In the genomic region with DNA sequence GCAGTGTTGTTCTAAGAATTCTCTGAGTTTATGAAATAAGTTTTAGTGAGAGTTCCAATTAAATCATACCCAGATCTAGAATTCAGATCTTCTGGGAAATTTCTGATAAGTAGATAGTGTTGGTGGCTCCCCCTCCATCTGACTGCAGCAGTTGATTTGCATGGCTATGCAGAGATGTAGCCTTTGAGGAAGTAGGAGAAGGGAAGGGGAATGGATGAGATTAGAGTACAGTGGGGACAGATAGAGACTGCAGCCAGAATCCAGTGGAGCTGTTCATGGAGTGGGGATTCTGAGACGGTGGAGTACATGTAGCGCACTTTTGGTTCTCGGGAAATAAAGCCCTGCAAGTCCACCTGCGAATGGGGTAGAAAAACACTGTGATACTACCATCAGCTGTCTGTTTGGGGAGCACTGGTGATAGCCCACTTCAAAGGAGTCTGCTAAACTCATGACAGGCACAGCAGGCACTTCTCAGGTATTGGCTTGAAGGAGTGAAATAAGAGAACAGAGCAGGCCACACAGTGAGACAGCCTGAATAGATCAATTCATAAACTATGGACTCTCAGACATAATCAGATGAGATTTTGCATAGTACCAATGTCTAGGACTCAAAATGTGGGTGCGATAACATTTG, we compare ENCODE assay signal across 27 cellular contexts.
"Had no signal": no experiment of that assay in that cellular context is flagged by ENCODE, and none has a peak within 500 bp of the region (broad histone marks: within the 10 kb centered on the region; RNA-seq: fewer than 3 reads in every experiment).

No MANE protein-coding gene starts in this region.

- ATAC-seq: naive thymus-derived CD8-positive, alpha-beta T cell; T-helper 17 cell had no signal

- DNase-seq: activated CD4-positive, alpha-beta T cell treated with anti-CD3 and anti-CD28 coated beads for 1 hour; activated CD4-positive, alpha-beta T cell treated with anti-CD3 and anti-CD28 coated beads, Interleukin-2, amount 50 U/mL, for 1 hour; activated CD8-positive, alpha-beta memory T cell treated with anti-CD3 and anti-CD28 coated beads for 24 hours; activated CD8-positive, alpha-beta memory T cell treated with anti-CD3 and anti-CD28 coated beads, Interleukin-2, amount 50 U/mL, for 4 hours; activated naive CD4-positive, alpha-beta T cell treated with anti-CD3 and anti-CD28 coated beads for 36 hours; activated naive CD8-positive, alpha-beta T cell treated with anti-CD3 and anti-CD28 coated beads, Interleukin-2, amount 10 ng/mL, durations not matched to agents 7 days and 5 days; activated T-cell treated with anti-CD3 and anti-CD28 coated beads, Interleukin-2, amount 50 U/mL, for 24 hours; amniotic stem cell; cerebellar nuclear complex; cortex of kidney; foreskin melanocyte; hippocampal formation; left ventricle myocardium inferior; naive thymus-derived CD8-positive, alpha-beta T cell; sigmoid colon; stimulated activated CD4-positive, alpha-beta T cell treated with anti-CD3 and anti-CD28 coated beads, Interleukin-15, amount 100 ng/mL, for 24 hours; stimulated activated naive B cell treated with anti-CD40 and anti-IgM and Interleukin-4, amounts not matched to agents 10 μg/mL and 1 μg/mL and 100 μg/mL, for 72 hours; T-helper 17 cell; testis; trophoblast cell had no signal

- H3K4me3 Mint-ChIP-seq: activated naive CD4-positive, alpha-beta T cell treated with anti-CD3 and anti-CD28 coated beads for 36 hours; activated naive CD8-positive, alpha-beta T cell treated with anti-CD3 and anti-CD28 coated beads, Interleukin-2, amount 10 ng/mL, durations not matched to agents 7 days and 5 days; activated T-cell treated with anti-CD3 and anti-CD28 coated beads, Interleukin-2, amount 50 U/mL, for 24 hours; mesothelial cell of epicardium; naive thymus-derived CD8-positive, alpha-beta T cell; stimulated activated naive B cell treated with anti-CD40 and anti-IgM and Interleukin-4, amounts not matched to agents 10 μg/mL and 1 μg/mL and 100 μg/mL, for 72 hours; T-helper 17 cell had no signal

- H3K4me2 ChIP-seq: smooth muscle cell had no signal

- H3K36me3 ChIP-seq: left ventricle myocardium inferior, sigmoid colon, vagina had no signal

- H3K27ac ChIP-seq: left ventricle myocardium inferior, sigmoid colon, testis, vagina, VCaP had no signal

- H3K27me3 Mint-ChIP-seq: activated naive CD8-positive, alpha-beta T cell treated with anti-CD3 and anti-CD28 coated beads, Interleukin-2, amount 10 ng/mL, durations not matched to agents 7 days and 5 days; activated T-cell treated with anti-CD3 and anti-CD28 coated beads, Interleukin-2, amount 50 U/mL, for 24 hours; progenitor cell of endocrine pancreas; T-helper 17 cell had no signal

- FAIRE-seq: bronchial epithelial cell had no signal

- H3K9me3 Mint-ChIP-seq: activated naive CD4-positive, alpha-beta T cell treated with anti-CD3 and anti-CD28 coated beads for 36 hours; activated naive CD8-positive, alpha-beta T cell treated with anti-CD3 and anti-CD28 coated beads, Interleukin-2, amount 10 ng/mL, durations not matched to agents 7 days and 5 days; activated T-cell treated with anti-CD3 and anti-CD28 coated beads, Interleukin-2, amount 50 U/mL, for 24 hours; activated T-helper 2 cell treated with anti-CD3 and anti-CD28 coated beads, Interferon-gamma antibody, Interleukin-2, Interleukin-4, amounts not matched to agents 10 μg/mL and 5 μg/mL and 100 μg/mL, durations not matched to agents 14 hours and 24 hours and 36 hours had no signal

- H3K27me3 ChIP-seq: sigmoid colon, testis, vagina had no signal

- H3K36me3 Mint-ChIP-seq: activated naive CD8-positive, alpha-beta T cell treated with anti-CD3 and anti-CD28 coated beads, Interleukin-2, amount 10 ng/mL, durations not matched to agents 7 days and 5 days; naive thymus-derived CD8-positive, alpha-beta T cell; stimulated activated naive B cell treated with anti-CD40 and anti-IgM and Interleukin-4, amounts not matched to agents 10 μg/mL and 1 μg/mL and 100 μg/mL, for 72 hours had no signal

- H3K27ac Mint-ChIP-seq: activated naive CD4-positive, alpha-beta T cell treated with anti-CD3 and anti-CD28 coated beads for 36 hours; activated naive CD8-positive, alpha-beta T cell treated with anti-CD3 and anti-CD28 coated beads, Interleukin-2, amount 10 ng/mL, durations not matched to agents 7 days and 5 days; activated T-cell treated with anti-CD3 and anti-CD28 coated beads, Interleukin-2, amount 50 U/mL, for 24 hours; activated T-helper 2 cell treated with anti-CD3 and anti-CD28 coated beads, Interferon-gamma antibody, Interleukin-2, Interleukin-4, amounts not matched to agents 10 μg/mL and 5 μg/mL and 100 μg/mL, durations not matched to agents 14 hours and 24 hours and 36 hours; mesothelial cell of epicardium; naive thymus-derived CD8-positive, alpha-beta T cell; progenitor cell of endocrine pancreas; stimulated activated naive B cell treated with anti-CD40 and anti-IgM and Interleukin-4, amounts not matched to agents 10 μg/mL and 1 μg/mL and 100 μg/mL, for 72 hours; T-helper 17 cell had no signal

- H3K4me1 Mint-ChIP-seq: activated naive CD8-positive, alpha-beta T cell treated with anti-CD3 and anti-CD28 coated beads, Interleukin-2, amount 10 ng/mL, durations not matched to agents 7 days and 5 days; naive thymus-derived CD8-positive, alpha-beta T cell had no signal

- H3K4me3 ChIP-seq: left ventricle myocardium inferior, sigmoid colon, smooth muscle cell, testis, vagina had no signal

- H3K9me3 ChIP-seq: left ventricle myocardium inferior, sigmoid colon, testis, vagina had no signal
